In genomic region chr1:9331016-9331415, GRCh38 we compare ENCODE assay signal across 20 cellular contexts. TPM values are rescaled to one million over a fixed set of nuclear protein-coding genes. Genes with fewer than 3 reads are reported as not detected.
DNase-seq lines count a peak whose midpoint lies in the region; TF ChIP-seq lines count a peak whose summit lies in the region.
"Had no signal": no experiment of that assay in that cellular context is flagged by ENCODE, and none has a peak within 500 bp of the region (broad histone marks: within the 10 kb centered on the region; RNA-seq: fewer than 3 reads in every experiment).

No MANE protein-coding gene starts in this region.

- no peaks in the 10 kb centered on the region for H3K9me2 ChIP-seq in Loucy (replicated peaks; ENCODE audit: low read depth, low read length)

- H3K9ac ChIP-seq in Loucy (ENCODE audit: low read depth, low read length, poor library complexity, severe bottlenecking) (peak overlapping the region; percentile 59), mucosa of rectum (ENCODE audit: low read depth in 1 of 2, low read length in 2 of 2) (peak overlapping the region in 1 of 2 donors; percentile 36)

- H3K4me3 ChIP-seq in Loucy (ENCODE audit: low read length, poor library complexity, severe bottlenecking) (no peak overlapping the region), SJSA1 (no peak overlapping the region), mucosa of rectum (ENCODE audit: low read length in 2 of 2) (no peak overlapping the region), H7 (ENCODE audit: insufficient read depth, low read depth, low read length) (no peak overlapping the region)

- H4K20me1 ChIP-seq in Loucy (ENCODE audit: insufficient read depth, low read length, poor library complexity, severe bottlenecking): peaks cover 42% of the 10 kb centered on the region

- no peak overlapping the region for H2AFZ ChIP-seq in Loucy (ENCODE audit: low read length)

- H3K27me3 ChIP-seq in Loucy (ENCODE audit: insufficient read depth, low read length, poor library complexity, severe bottlenecking) (no peaks in the 10 kb centered on the region), SJSA1 (replicated peaks) (no peaks in the 10 kb centered on the region), mucosa of rectum (ENCODE audit: control insufficient read depth in 2 of 2, insufficient read depth in 2 of 2, low read length in 2 of 2) (no peaks in the 10 kb centered on the region), H7 (ENCODE audit: control insufficient read depth, insufficient read depth, low read length) (no peaks in the 10 kb centered on the region)

- no peak for TF ChIP-seq CTCF in Loucy (conservative IDR thresholded peaks at IDR 0.05; ENCODE audit: low read length)

- 0 out of 2 replicates have a peak, but pooled peaks cover 2% of the 10 kb centered on the region for H3F3A ChIP-seq in Loucy (ENCODE audit: low read depth)

- peaks cover 98% of the 10 kb centered on the region for H3K79me2 ChIP-seq in Loucy (ENCODE audit: insufficient read depth, low read length)

- H3K27ac ChIP-seq in SJSA1 (peak overlapping the region; percentile 32), mucosa of rectum (ENCODE audit: low read depth in 2 of 2, low read length in 2 of 2) (peak overlapping the region; percentile 65 to 74)

- H3K9me3 ChIP-seq in Loucy (ENCODE audit: insufficient read depth, low read depth, low read length): no peaks in the 10 kb centered on the region
- no peaks in the 10 kb centered on the region for H3K9me3 ChIP-seq in SJSA1 (replicated peaks)
- H3K9me3 ChIP-seq in mucosa of rectum (ENCODE audit: control insufficient read depth in 2 of 2, low read length in 2 of 2): no peaks in the 10 kb centered on the region

- H3K36me3 ChIP-seq in Loucy (ENCODE audit: insufficient read depth, low read length): peaks cover 10% of the 10 kb centered on the region; the same call in 1 of the 2 replicates
- peaks cover 7% of the 10 kb centered on the region; the same call in 1 of the 2 replicates for H3K36me3 ChIP-seq in SJSA1
- H3K36me3 ChIP-seq in mucosa of rectum (ENCODE audit: control insufficient read depth in 2 of 2, insufficient read depth in 2 of 2, low read length in 2 of 2): no peaks in the 10 kb centered on the region
- no peaks in the 10 kb centered on the region for H3K36me3 ChIP-seq in H7 (replicated peaks; ENCODE audit: control insufficient read depth, insufficient read depth, low read length)

- DNase-seq in DMS153 (lab: John Stamatoyannopoulos, UW): peak; percentile 68
- no peak for DNase-seq in SJSA1 (ENCODE audit: low read depth in 1 of 2, low spot score in 2 of 2)
- no peak for DNase-seq in putamen (ENCODE audit: low spot score)
- DNase-seq in SIG-M5 treated with dmso at 0.1 percent for 504 hours (lab: John Stamatoyannopoulos, UW; ENCODE audit: unreplicated experiment): no peak
- DNase-seq in H7: no peak
- DNase-seq: ACHN, AML-193, COR-L47, DND-41, GDM1, GOT3, KBM-7, NCI-H146, NCI-H2107, NCI-H2227 treated with DMSO at 0.1 percent for 48 hours, NCI-H526, RPMI8226, SW 1271 had no signal

- H3K4me1 ChIP-seq in Loucy (ENCODE audit: insufficient read depth, low read length, poor library complexity, severe bottlenecking) (peaks cover 31% of the 10 kb centered on the region), SJSA1 (replicated peaks) (peaks cover 38% of the 10 kb centered on the region), mucosa of rectum (ENCODE audit: control insufficient read depth in 2 of 2, insufficient read depth in 2 of 2, low read length in 2 of 2) (peaks cover 12 to 56% of the 10 kb centered on the region in 2 donors)

- H3K4me2 ChIP-seq in Loucy (ENCODE audit: low read depth, low read length, poor library complexity, severe bottlenecking): peak overlapping the region; percentile 7

RNA-seq across cellular contexts. Expression of gene SPSB1, which starts 38.3 kb away (rescaled TPM):
- 16.2 and 24.4 TPM in 2 replicates for total RNA-seq in SJSA1 (2014; rRNA removed; shearing (Covaris generic))
- 4.2 and 6.5 TPM in 2 replicates for total RNA-seq in H7 (2014; rRNA removed; shearing (Covaris generic))
